In the genomic region with DNA sequence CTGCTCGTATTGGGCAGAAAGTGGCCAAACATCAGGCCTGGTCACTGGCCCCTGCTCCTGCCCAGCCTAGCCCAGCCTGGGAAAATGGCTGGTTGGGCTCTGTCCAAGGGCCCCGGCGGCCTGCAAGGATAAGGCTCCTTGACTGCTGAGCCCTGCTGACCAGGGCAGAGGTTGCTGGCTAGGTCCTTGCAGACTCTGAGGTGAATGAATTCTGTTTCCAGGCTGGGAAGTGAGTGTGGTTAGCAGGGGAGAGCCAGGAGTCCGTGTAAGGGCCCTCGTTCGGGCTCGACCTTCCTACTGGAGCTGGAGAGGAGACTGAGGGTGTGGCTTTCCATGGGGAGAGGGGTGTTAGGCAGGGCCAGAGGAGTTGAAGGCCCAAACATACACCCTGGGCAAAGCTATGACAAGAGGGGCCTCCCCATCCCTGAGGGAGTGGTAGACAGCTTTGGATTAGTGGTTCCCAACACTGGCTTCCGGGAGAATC, we compare ENCODE assay signal across 1 cellular context.
TF ChIP-seq lines count a peak whose summit lies in the region.

No MANE protein-coding gene starts in this region.

TF ChIP-seq in HepG2, 621 proteins besides CTCF, POLR2A, EP300 and RAD21 (continued from another document and continues in another):
- TF ChIP-seq HMG20A (CRISPR knock-in tag; IDR thresholded peaks at IDR 0.05; ENCODE audit: borderline replicate concordance) (no peak), KLF16 (CRISPR knock-in tag; IDR thresholded peaks at IDR 0.05) (no peak), ZNF543 (CRISPR knock-in tag; IDR thresholded peaks at IDR 0.05) (no peak), NR1H2 (CRISPR knock-in tag; IDR thresholded peaks at IDR 0.05; ENCODE audit: borderline replicate concordance, low read depth) (no peak), LCORL (IDR thresholded peaks at IDR 0.05) (no peak), LCORL (CRISPR knock-in tag; IDR thresholded peaks at IDR 0.05) (peak; percentile 88; the same call in 1 of the 2 replicates), HIVEP1 (CRISPR knock-in tag; IDR thresholded peaks at IDR 0.05) (no peak), HMGA1 (CRISPR knock-in tag; conservative IDR thresholded peaks at IDR 0.05) (no peak), CBX2 (IDR thresholded peaks at IDR 0.05; ENCODE audit: low read depth, low read length) (no peak), CBX2 (CRISPR knock-in tag; IDR thresholded peaks at IDR 0.05; ENCODE audit: low read depth) (no peak)
- TF ChIP-seq, protein P1, sequence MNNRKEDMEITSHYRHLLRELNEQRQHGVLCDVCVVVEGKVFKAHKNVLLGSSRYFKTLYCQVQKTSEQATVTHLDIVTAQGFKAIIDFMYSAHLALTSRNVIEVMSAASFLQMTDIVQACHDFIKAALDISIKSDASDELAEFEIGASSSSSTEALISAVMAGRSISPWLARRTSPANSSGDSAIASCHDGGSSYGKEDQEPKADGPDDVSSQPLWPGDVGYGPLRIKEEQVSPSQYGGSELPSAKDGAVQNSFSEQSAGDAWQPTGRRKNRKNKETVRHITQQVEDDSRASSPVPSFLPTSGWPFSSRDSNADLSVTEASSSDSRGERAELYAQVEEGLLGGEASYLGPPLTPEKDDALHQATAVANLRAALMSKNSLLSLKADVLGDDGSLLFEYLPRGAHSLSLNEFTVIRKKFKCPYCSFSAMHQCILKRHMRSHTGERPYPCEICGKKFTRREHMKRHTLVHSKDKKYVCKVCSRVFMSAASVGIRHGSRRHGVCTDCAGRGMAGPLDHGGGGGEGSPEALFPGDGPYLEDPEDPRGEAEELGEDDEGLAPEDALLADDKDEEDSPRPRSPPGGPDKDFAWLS (CRISPR knock-in tag; IDR thresholded peaks at IDR 0.05; ENCODE audit: borderline replicate concordance): no peak
- TF ChIP-seq, protein P2, sequence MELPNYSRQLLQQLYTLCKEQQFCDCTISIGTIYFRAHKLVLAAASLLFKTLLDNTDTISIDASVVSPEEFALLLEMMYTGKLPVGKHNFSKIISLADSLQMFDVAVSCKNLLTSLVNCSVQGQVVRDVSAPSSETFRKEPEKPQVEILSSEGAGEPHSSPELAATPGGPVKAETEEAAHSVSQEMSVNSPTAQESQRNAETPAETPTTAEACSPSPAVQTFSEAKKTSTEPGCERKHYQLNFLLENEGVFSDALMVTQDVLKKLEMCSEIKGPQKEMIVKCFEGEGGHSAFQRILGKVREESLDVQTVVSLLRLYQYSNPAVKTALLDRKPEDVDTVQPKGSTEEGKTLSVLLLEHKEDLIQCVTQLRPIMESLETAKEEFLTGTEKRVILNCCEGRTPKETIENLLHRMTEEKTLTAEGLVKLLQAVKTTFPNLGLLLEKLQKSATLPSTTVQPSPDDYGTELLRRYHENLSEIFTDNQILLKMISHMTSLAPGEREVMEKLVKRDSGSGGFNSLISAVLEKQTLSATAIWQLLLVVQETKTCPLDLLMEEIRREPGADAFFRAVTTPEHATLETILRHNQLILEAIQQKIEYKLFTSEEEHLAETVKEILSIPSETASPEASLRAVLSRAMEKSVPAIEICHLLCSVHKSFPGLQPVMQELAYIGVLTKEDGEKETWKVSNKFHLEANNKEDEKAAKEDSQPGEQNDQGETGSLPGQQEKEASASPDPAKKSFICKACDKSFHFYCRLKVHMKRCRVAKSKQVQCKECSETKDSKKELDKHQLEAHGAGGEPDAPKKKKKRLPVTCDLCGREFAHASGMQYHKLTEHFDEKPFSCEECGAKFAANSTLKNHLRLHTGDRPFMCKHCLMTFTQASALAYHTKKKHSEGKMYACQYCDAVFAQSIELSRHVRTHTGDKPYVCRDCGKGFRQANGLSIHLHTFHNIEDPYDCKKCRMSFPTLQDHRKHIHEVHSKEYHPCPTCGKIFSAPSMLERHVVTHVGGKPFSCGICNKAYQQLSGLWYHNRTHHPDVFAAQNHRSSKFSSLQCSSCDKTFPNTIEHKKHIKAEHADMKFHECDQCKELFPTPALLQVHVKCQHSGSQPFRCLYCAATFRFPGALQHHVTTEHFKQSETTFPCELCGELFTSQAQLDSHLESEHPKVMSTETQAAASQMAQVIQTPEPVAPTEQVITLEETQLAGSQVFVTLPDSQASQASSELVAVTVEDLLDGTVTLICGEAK (IDR thresholded peaks at IDR 0.05): no peak
- TF ChIP-seq, protein P2 (CRISPR knock-in tag; IDR thresholded peaks at IDR 0.05): no peak
- TF ChIP-seq, protein P3, sequence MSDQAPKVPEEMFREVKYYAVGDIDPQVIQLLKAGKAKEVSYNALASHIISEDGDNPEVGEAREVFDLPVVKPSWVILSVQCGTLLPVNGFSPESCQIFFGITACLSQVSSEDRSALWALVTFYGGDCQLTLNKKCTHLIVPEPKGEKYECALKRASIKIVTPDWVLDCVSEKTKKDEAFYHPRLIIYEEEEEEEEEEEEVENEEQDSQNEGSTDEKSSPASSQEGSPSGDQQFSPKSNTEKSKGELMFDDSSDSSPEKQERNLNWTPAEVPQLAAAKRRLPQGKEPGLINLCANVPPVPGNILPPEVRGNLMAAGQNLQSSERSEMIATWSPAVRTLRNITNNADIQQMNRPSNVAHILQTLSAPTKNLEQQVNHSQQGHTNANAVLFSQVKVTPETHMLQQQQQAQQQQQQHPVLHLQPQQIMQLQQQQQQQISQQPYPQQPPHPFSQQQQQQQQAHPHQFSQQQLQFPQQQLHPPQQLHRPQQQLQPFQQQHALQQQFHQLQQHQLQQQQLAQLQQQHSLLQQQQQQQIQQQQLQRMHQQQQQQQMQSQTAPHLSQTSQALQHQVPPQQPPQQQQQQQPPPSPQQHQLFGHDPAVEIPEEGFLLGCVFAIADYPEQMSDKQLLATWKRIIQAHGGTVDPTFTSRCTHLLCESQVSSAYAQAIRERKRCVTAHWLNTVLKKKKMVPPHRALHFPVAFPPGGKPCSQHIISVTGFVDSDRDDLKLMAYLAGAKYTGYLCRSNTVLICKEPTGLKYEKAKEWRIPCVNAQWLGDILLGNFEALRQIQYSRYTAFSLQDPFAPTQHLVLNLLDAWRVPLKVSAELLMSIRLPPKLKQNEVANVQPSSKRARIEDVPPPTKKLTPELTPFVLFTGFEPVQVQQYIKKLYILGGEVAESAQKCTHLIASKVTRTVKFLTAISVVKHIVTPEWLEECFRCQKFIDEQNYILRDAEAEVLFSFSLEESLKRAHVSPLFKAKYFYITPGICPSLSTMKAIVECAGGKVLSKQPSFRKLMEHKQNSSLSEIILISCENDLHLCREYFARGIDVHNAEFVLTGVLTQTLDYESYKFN (CRISPR knock-in tag; conservative IDR thresholded peaks at IDR 0.05): 0 out of 2 replicates have a peak, but pooled peaks have one; percentile 24
- TF ChIP-seq, protein P4, sequence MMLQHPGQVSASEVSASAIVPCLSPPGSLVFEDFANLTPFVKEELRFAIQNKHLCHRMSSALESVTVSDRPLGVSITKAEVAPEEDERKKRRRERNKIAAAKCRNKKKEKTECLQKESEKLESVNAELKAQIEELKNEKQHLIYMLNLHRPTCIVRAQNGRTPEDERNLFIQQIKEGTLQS (CRISPR knock-in tag; IDR thresholded peaks at IDR 0.05): no peak
- TF ChIP-seq, protein P5, sequence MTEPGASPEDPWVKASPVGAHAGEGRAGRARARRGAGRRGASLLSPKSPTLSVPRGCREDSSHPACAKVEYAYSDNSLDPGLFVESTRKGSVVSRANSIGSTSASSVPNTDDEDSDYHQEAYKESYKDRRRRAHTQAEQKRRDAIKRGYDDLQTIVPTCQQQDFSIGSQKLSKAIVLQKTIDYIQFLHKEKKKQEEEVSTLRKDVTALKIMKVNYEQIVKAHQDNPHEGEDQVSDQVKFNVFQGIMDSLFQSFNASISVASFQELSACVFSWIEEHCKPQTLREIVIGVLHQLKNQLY (CRISPR knock-in tag; IDR thresholded peaks at IDR 0.05): no peak
- TF ChIP-seq, protein P6, sequence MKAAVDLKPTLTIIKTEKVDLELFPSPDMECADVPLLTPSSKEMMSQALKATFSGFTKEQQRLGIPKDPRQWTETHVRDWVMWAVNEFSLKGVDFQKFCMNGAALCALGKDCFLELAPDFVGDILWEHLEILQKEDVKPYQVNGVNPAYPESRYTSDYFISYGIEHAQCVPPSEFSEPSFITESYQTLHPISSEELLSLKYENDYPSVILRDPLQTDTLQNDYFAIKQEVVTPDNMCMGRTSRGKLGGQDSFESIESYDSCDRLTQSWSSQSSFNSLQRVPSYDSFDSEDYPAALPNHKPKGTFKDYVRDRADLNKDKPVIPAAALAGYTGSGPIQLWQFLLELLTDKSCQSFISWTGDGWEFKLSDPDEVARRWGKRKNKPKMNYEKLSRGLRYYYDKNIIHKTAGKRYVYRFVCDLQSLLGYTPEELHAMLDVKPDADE (CRISPR knock-in tag; IDR thresholded peaks at IDR 0.05): no peak
- TF ChIP-seq, protein P7, sequence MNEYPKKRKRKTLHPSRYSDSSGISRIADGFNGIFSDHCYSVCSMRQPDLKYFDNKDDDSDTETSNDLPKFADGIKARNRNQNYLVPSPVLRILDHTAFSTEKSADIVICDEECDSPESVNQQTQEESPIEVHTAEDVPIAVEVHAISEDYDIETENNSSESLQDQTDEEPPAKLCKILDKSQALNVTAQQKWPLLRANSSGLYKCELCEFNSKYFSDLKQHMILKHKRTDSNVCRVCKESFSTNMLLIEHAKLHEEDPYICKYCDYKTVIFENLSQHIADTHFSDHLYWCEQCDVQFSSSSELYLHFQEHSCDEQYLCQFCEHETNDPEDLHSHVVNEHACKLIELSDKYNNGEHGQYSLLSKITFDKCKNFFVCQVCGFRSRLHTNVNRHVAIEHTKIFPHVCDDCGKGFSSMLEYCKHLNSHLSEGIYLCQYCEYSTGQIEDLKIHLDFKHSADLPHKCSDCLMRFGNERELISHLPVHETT (CRISPR knock-in tag; conservative IDR thresholded peaks at IDR 0.05): no peak
- TF ChIP-seq, protein P8, sequence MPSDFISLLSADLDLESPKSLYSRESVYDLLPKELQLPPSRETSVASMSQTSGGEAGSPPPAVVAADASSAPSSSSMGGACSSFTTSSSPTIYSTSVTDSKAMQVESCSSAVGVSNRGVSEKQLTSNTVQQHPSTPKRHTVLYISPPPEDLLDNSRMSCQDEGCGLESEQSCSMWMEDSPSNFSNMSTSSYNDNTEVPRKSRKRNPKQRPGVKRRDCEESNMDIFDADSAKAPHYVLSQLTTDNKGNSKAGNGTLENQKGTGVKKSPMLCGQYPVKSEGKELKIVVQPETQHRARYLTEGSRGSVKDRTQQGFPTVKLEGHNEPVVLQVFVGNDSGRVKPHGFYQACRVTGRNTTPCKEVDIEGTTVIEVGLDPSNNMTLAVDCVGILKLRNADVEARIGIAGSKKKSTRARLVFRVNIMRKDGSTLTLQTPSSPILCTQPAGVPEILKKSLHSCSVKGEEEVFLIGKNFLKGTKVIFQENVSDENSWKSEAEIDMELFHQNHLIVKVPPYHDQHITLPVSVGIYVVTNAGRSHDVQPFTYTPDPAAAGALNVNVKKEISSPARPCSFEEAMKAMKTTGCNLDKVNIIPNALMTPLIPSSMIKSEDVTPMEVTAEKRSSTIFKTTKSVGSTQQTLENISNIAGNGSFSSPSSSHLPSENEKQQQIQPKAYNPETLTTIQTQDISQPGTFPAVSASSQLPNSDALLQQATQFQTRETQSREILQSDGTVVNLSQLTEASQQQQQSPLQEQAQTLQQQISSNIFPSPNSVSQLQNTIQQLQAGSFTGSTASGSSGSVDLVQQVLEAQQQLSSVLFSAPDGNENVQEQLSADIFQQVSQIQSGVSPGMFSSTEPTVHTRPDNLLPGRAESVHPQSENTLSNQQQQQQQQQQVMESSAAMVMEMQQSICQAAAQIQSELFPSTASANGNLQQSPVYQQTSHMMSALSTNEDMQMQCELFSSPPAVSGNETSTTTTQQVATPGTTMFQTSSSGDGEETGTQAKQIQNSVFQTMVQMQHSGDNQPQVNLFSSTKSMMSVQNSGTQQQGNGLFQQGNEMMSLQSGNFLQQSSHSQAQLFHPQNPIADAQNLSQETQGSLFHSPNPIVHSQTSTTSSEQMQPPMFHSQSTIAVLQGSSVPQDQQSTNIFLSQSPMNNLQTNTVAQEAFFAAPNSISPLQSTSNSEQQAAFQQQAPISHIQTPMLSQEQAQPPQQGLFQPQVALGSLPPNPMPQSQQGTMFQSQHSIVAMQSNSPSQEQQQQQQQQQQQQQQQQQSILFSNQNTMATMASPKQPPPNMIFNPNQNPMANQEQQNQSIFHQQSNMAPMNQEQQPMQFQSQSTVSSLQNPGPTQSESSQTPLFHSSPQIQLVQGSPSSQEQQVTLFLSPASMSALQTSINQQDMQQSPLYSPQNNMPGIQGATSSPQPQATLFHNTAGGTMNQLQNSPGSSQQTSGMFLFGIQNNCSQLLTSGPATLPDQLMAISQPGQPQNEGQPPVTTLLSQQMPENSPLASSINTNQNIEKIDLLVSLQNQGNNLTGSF (CRISPR knock-in tag; IDR thresholded peaks at IDR 0.05): no peak
